16 cellular contexts compared by ENCODE assay signal in genomic region chr4:121648518-121648917, GRCh38. TPM values are rescaled to one million over a fixed set of nuclear protein-coding genes. Genes with fewer than 3 reads are reported as not detected.
A peak's percentile ranks its signal among the peaks of the same experiment; 100 is the strongest.
DNase-seq lines count a peak whose midpoint lies in the region; ATAC-seq and TF ChIP-seq lines count a peak whose summit lies in the region.
"Had no signal": no experiment of that assay in that cellular context is flagged by ENCODE, and none has a peak within 500 bp of the region (broad histone marks: within the 10 kb centered on the region; RNA-seq: fewer than 3 reads in every experiment).

No MANE protein-coding gene starts in this region.

- H3K9me3 ChIP-seq in hepatocyte (ENCODE audit: low read depth): no peaks in the 10 kb centered on the region
- H3K9me3 ChIP-seq: Peyer's patch had no signal

- H3K4me1 ChIP-seq in hepatocyte (ENCODE audit: insufficient read depth): no peaks in the 10 kb centered on the region
- H3K4me1 ChIP-seq: Peyer's patch had no signal

- in situ Hi-C loops in brain microvascular endothelial cell (cut with HindIII; ENCODE audit: low pct_ligation_motif_present, low sequenced_read_pairs): no loop called here

- no peak for TF ChIP-seq CTCF in brain microvascular endothelial cell (IDR thresholded peaks at IDR 0.05; ENCODE audit: low read depth, low read length, missing control alignments)
- no peak for TF ChIP-seq CTCF in hepatocyte (IDR thresholded peaks at IDR 0.05; ENCODE audit: poor library complexity)

- DNase-seq in GM03348 (ENCODE audit: low spot score) (peak; percentile 57), brain microvascular endothelial cell (peak; percentile 2), fibroblast of the conjunctiva (ENCODE audit: low read depth) (peak; percentile 45), sciatic nerve (ENCODE audit: low spot score) (no peak), hepatocyte (ENCODE audit: low spot score) (no peak), head of caudate nucleus (no peak), iPS-NIHi7 (ENCODE audit: extremely low spot score) (no peak)
- DNase-seq in stimulated activated CD4-positive, alpha-beta T cell treated with anti-CD3 and anti-CD28 coated beads, Interleukin-4, amount 100 ng/mL, for 24 hours: no peak
- DNase-seq: ACHN; CD8-positive, alpha-beta T cell; NCI-H1105; NCI-H1694 treated with DMSO at 0.1 percent for 48 hours; NCI-H510A treated with DMSO at 0.1 percent for 48 hours; Peyer's patch; SHP77 treated with DMSO at 0.1 percent for 48 hours had no signal

- intact Hi-C loops in sciatic nerve (cut with DNase I) (no loop called here), head of caudate nucleus (cut with DNase I) (no loop called here)

- H3K4me2 ChIP-seq in hepatocyte: no peak overlapping the region
- H3K4me2 ChIP-seq: KMS-11 had no signal

- H3K27ac ChIP-seq in brain microvascular endothelial cell (no peak overlapping the region), hepatocyte (no peak overlapping the region)
- H3K27ac ChIP-seq: KMS-11, Peyer's patch had no signal

- no peaks in the 10 kb centered on the region for H3K9me2 ChIP-seq in hepatocyte (replicated peaks; ENCODE audit: insufficient read depth)

- H3K79me2 ChIP-seq in hepatocyte: no peaks in the 10 kb centered on the region

- H3K36me3 ChIP-seq in brain microvascular endothelial cell (replicated peaks) (no peaks in the 10 kb centered on the region), hepatocyte (replicated peaks; ENCODE audit: insufficient read depth, low read depth) (no peaks in the 10 kb centered on the region)
- H3K36me3 ChIP-seq: Peyer's patch had no signal

- no peaks in the 10 kb centered on the region for H3K27me3 ChIP-seq in brain microvascular endothelial cell (replicated peaks)
- no peaks in the 10 kb centered on the region for H3K27me3 ChIP-seq in hepatocyte
- H3K27me3 ChIP-seq: Peyer's patch had no signal

- no peaks in the 10 kb centered on the region for H4K20me1 ChIP-seq in hepatocyte (ENCODE audit: insufficient read depth, poor library complexity, severe bottlenecking)

- 25% methylated on average over 3 of the region's 3 CpGs for WGBS in hepatocyte (ENCODE audit: low lambda C conversion rate, missing lambda C conversion rate)

- ATAC-seq in sciatic nerve: peak; percentile 75
- ATAC-seq: CD8-positive, alpha-beta T cell had no signal

- H3K4me3 ChIP-seq in brain microvascular endothelial cell (ENCODE audit: low read depth, low read length) (no peak overlapping the region), hepatocyte (no peak overlapping the region)
- H3K4me3 ChIP-seq: Peyer's patch had no signal

- H2AFZ ChIP-seq in hepatocyte: no peak overlapping the region

RNA-seq across cellular contexts. Expression of gene ANXA5, which starts 48.3 kb away (rescaled TPM):
- 280 TPM for total RNA-seq in sciatic nerve
- 505 and 508 TPM in 2 replicates for total RNA-seq in hepatocyte
- polyA plus RNA-seq in hepatocyte: 692 and 718 TPM in 2 replicates

Comparison
In these comparisons a context has a peak if more than half of its experiments do, and no peak if none do; other contexts are left out.
1. DNase-seq: peak in GM03348 (single experiment), brain microvascular endothelial cell (single experiment) and fibroblast of the conjunctiva (single experiment); none in sciatic nerve (single experiment), stimulated activated CD4-positive, alpha-beta T cell treated with anti-CD3 and anti-CD28 coated beads, Interleukin-4, amount 100 ng/mL, for 24 hours (single experiment), hepatocyte (single experiment), head of caudate nucleus (0 of 42) and iPS-NIHi7 (single experiment).